Comparison of ENCODE assay signal across 17 cellular contexts in the genomic region with DNA sequence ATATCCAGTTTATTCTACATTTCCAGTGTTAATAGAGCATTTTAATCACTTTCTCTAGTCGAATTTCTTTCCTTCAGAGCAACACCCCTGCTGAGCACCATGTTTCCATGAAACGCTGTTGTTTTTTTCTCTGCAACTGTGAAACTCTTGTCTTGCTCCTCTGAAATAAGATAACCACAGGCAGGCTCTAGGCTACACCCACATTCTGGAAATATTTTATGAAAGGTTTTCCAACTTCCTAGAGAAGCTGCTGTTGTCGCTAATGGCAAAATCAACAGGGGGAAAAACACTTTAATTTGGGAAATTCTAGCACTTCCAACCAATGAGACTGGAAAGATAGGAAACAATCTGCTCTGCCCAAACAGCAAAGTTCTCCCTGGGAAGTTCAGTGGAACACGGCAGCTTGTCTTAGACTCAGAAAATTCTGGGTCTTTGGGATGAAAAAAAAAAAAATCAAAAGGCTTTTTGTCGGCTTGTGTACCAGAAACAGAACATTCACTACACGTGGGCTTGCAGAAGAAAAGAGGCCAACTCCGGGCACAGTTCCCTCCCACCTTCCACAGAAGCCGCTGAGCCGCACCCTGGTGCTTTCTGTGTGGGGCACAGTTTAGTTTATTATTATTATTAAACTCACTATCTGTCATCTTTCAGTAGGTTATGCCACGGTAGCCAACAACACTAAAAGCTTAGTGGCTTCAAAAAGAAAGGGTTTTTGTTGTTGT.
"Had no signal": no experiment of that assay in that cellular context is flagged by ENCODE, and none has a peak within 500 bp of the region (broad histone marks: within the 10 kb centered on the region; RNA-seq: fewer than 3 reads in every experiment).

No MANE protein-coding gene starts in this region.

- H3K36me3 Mint-ChIP-seq: activated CD8-positive, alpha-beta memory T cell treated with anti-CD3 and anti-CD28 coated beads, Interleukin-2, amount 10 ng/mL, durations not matched to agents 7 days and 5 days; activated naive CD4-positive, alpha-beta T cell treated with anti-CD3 and anti-CD28 coated beads, Interleukin-2, amount 50 U/mL, for 72 hours; naive thymus-derived CD4-positive, alpha-beta T cell had no signal

- ATAC-seq: activated CD8-positive, alpha-beta memory T cell treated with anti-CD3 and anti-CD28 coated beads, Interleukin-2, amount 10 ng/mL, durations not matched to agents 7 days and 5 days; activated naive CD4-positive, alpha-beta T cell treated with anti-CD3 and anti-CD28 coated beads, Interleukin-2, amount 50 U/mL, for 72 hours; activated T-cell treated with anti-CD3 and anti-CD28 coated beads, Interleukin-2, amount 50 U/mL, for 4 hours; foreskin keratinocyte; heart left ventricle; left lung; naive thymus-derived CD4-positive, alpha-beta T cell; right lobe of liver had no signal

- H3K4me1 Mint-ChIP-seq: activated CD8-positive, alpha-beta memory T cell treated with anti-CD3 and anti-CD28 coated beads, Interleukin-2, amount 10 ng/mL, durations not matched to agents 7 days and 5 days; naive thymus-derived CD4-positive, alpha-beta T cell had no signal

- H3K9me3 Mint-ChIP-seq: activated naive CD4-positive, alpha-beta T cell treated with anti-CD3 and anti-CD28 coated beads, Interleukin-2, amount 50 U/mL, for 72 hours; activated T-cell treated with anti-CD3 and anti-CD28 coated beads, Interleukin-2, amount 50 U/mL, for 4 hours; T-helper 2 cell treated with Interferon-gamma antibody and Interleukin-4, amounts not matched to agents 5 μg/mL and 100 μg/mL, for 36 hours had no signal

- DNase-seq: activated CD4-positive, alpha-beta T cell treated with anti-CD3 and anti-CD28 coated beads, Interleukin-2, amount 50 U/mL, for 48 hours; activated CD4-positive, CD25-positive, alpha-beta regulatory T cell treated with anti-CD3 and anti-CD28 coated beads, Interleukin-2, amount 50 U/mL, for 72 hours; activated CD8-positive, alpha-beta memory T cell treated with anti-CD3 and anti-CD28 coated beads, Interleukin-2, amount 10 ng/mL, durations not matched to agents 7 days and 5 days; activated effector memory CD4-positive, alpha-beta T cell treated with anti-CD3 and anti-CD28 coated beads, Interleukin-2, amount 50 U/mL, for 16 hours; activated T-cell treated with anti-CD3 and anti-CD28 coated beads, Interleukin-2, amount 50 U/mL, for 4 hours; amniotic stem cell; esophagus squamous epithelium; foreskin keratinocyte; heart left ventricle; islet precursor cell; left lung; naive thymus-derived CD4-positive, alpha-beta T cell; right lobe of liver; stimulated activated CD4-positive, alpha-beta T cell treated with anti-CD3 and anti-CD28 coated beads, Interleukin-2, amount 100 ng/mL, for 24 hours; stimulated activated naive CD4-positive, alpha-beta T cell had no signal

- H3K4me3 Mint-ChIP-seq: activated CD8-positive, alpha-beta memory T cell treated with anti-CD3 and anti-CD28 coated beads, Interleukin-2, amount 10 ng/mL, durations not matched to agents 7 days and 5 days; activated T-cell treated with anti-CD3 and anti-CD28 coated beads, Interleukin-2, amount 50 U/mL, for 4 hours; naive thymus-derived CD4-positive, alpha-beta T cell; T-helper 2 cell treated with Interferon-gamma antibody and Interleukin-4, amounts not matched to agents 5 μg/mL and 100 μg/mL, for 36 hours had no signal

- H3K27ac Mint-ChIP-seq: activated CD8-positive, alpha-beta memory T cell treated with anti-CD3 and anti-CD28 coated beads, Interleukin-2, amount 10 ng/mL, durations not matched to agents 7 days and 5 days; activated naive CD4-positive, alpha-beta T cell treated with anti-CD3 and anti-CD28 coated beads, Interleukin-2, amount 50 U/mL, for 72 hours; naive thymus-derived CD4-positive, alpha-beta T cell; T-helper 2 cell treated with Interferon-gamma antibody and Interleukin-4, amounts not matched to agents 5 μg/mL and 100 μg/mL, for 36 hours had no signal
